ENCODE assay signal across 25 cellular contexts in the genomic region with DNA sequence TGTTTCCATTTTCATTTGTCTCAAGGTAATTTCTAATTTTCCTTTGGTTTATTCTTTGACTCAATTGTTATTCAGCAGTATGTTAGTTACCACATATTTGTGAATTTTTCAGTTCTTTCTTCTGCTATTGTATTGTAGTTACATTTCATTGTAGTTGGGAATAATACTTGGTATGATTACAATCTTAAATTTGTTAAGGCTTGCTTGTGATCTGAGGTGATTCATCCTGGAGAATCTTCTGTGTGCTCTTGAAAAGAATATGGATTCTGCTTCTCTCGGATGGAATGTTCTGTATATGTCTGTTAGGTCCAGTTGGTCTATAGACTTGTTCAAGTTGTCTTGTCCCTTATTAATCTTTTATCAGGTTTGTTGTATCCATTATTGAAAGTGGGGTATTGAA.
A peak's percentile ranks its signal among the peaks of the same experiment; 100 is the strongest.
DNase-seq lines count a peak whose midpoint lies in the region; ATAC-seq and TF ChIP-seq lines count a peak whose summit lies in the region.
"Had no signal": no experiment of that assay in that cellular context is flagged by ENCODE, and none has a peak within 500 bp of the region (broad histone marks: within the 10 kb centered on the region; RNA-seq: fewer than 3 reads in every experiment).

No MANE protein-coding gene starts in this region.

- H3F3A ChIP-seq in GM23248 (ENCODE audit: insufficient read depth) = peaks cover 4% of the 10 kb centered on the region; the same call in 1 of the 2 replicates

- H3K27ac ChIP-seq in GM23248 = no peak overlapping the region
- H3K27ac ChIP-seq in foreskin keratinocyte = no peak overlapping the region
- no peak overlapping the region for H3K27ac ChIP-seq in OCI-LY7 (ENCODE audit: low read depth, low read length, poor library complexity, severe bottlenecking)
- H3K27ac ChIP-seq: A549; BLaER1 treated with 17β-estradiol and CSF1 and Interleukin-3, amounts not matched to agents 10 nM and 100 nM had no signal

- H3K79me2 ChIP-seq in GM23248 (ENCODE audit: insufficient read depth) (no peaks in the 10 kb centered on the region), OCI-LY7 (ENCODE audit: insufficient read depth, low read depth, low read length) (no peaks in the 10 kb centered on the region)

- H3K4me3 ChIP-seq in GM23248 (no peak overlapping the region), adipocyte (ENCODE audit: low read length) (no peak overlapping the region), choroid plexus epithelial cell (ENCODE audit: low read depth, low read length) (no peak overlapping the region), OCI-LY7 (ENCODE audit: low read depth, low read length, poor library complexity, severe bottlenecking) (no peak overlapping the region)
- H3K4me3 ChIP-seq: A549; BLaER1 treated with 17β-estradiol and CSF1 and Interleukin-3, amounts not matched to agents 10 nM and 100 nM; GM12878; GM23338; HAP-1 had no signal

- H3K27me3 ChIP-seq in GM23248 (replicated peaks; ENCODE audit: insufficient read depth) (no peaks in the 10 kb centered on the region), adipocyte (replicated peaks; ENCODE audit: control insufficient read depth, insufficient read depth, low read length) (no peaks in the 10 kb centered on the region), foreskin keratinocyte (peaks cover 6% of the 10 kb centered on the region)
- H3K27me3 ChIP-seq: BE2C; BLaER1 treated with 17β-estradiol and CSF1 and Interleukin-3, amounts not matched to agents 10 nM and 100 nM had no signal

- no peak overlapping the region for H3K9ac ChIP-seq in GM23248
- no peak overlapping the region for H3K9ac ChIP-seq in adipocyte (ENCODE audit: low read length)
- H3K9ac ChIP-seq: BLaER1 treated with 17β-estradiol and CSF1 and Interleukin-3, amounts not matched to agents 10 nM and 100 nM had no signal

- POLR2A ChIA-PET in naive thymus-derived CD8-positive, alpha-beta T cell (lab: Charles Lee) = no interaction called here
- POLR2A ChIA-PET in OCI-LY7 (lab: Charles Lee) = no interaction called here

- peaks cover 0 to 5% (median 0%) of the 10 kb centered on the region in 3 donors for H3K36me3 Mint-ChIP-seq in naive thymus-derived CD8-positive, alpha-beta T cell
- H3K36me3 Mint-ChIP-seq: CD14-positive monocyte; CD8-positive, alpha-beta memory T cell had no signal

- H2AFZ ChIP-seq in GM23248 (no peak overlapping the region), OCI-LY7 (ENCODE audit: low read length) (no peak overlapping the region)
- H2AFZ ChIP-seq: GM23338 had no signal

- H3K4me3 Mint-ChIP-seq in naive thymus-derived CD8-positive, alpha-beta T cell = no peak overlapping the region
- H3K4me3 Mint-ChIP-seq: CD14-positive monocyte; CD4-positive, alpha-beta T cell; CD8-positive, alpha-beta memory T cell; GM23338; HFFc6 had no signal

- H3K4me2 ChIP-seq in GM23248 (ENCODE audit: unreplicated experiment) (no peak overlapping the region), OCI-LY7 (ENCODE audit: low read length) (no peak overlapping the region)
- H3K4me2 ChIP-seq: A549; BLaER1 treated with 17β-estradiol and CSF1 and Interleukin-3, amounts not matched to agents 10 nM and 100 nM; GM23338 had no signal

- TF ChIP-seq CTCF in choroid plexus epithelial cell (conservative IDR thresholded peaks at IDR 0.05; ENCODE audit: low read depth, low read length) (no peak), foreskin keratinocyte (conservative IDR thresholded peaks at IDR 0.05) (no peak), OCI-LY7 (conservative IDR thresholded peaks at IDR 0.05; ENCODE audit: low read length) (no peak)

- no TSS peak for BruUV-seq in OCI-LY7 (replicated peaks; lab: Mats Ljungman, UMichigan)

- 96 to 100% methylated on average over 1 of the region's 1 CpG for WGBS in GM23248 (ENCODE audit: low coverage in 1 of 2, low lambda C conversion rate in 2 of 2, missing lambda C conversion rate in 2 of 2), 2 experiments

- intact Hi-C loops in left ventricle myocardium superior (cut with micrococcal nuclease) = no loop called here
- intact Hi-C loops in OCI-LY7 (cut with micrococcal nuclease; ENCODE audit: unreplicated experiment) = no loop called here

- H3K9me3 Mint-ChIP-seq in naive thymus-derived CD8-positive, alpha-beta T cell = peaks cover 0 to 17% (median 2%) of the 10 kb centered on the region in 9 donors
- H3K9me3 Mint-ChIP-seq: CD4-positive, alpha-beta T cell; HFFc6 had no signal

- H3K9me3 ChIP-seq in GM23248 (ENCODE audit: low read depth) (no peaks in the 10 kb centered on the region), adipocyte (ENCODE audit: control insufficient read depth, low read length) (peaks cover 4% of the 10 kb centered on the region), OCI-LY7 (ENCODE audit: low read length) (no peaks in the 10 kb centered on the region)
- H3K9me3 ChIP-seq: A549, BE2C, HAP-1 had no signal

- in situ Hi-C loops in GM23248 (cut with MboI) = no loop called here

- CTCF ChIA-PET in OCI-LY7 (lab: Charles Lee; ENCODE audit: unreplicated experiment) = no interaction called here

- H4K20me1 ChIP-seq in GM23248 (ENCODE audit: insufficient read depth) (no peaks in the 10 kb centered on the region), OCI-LY7 (ENCODE audit: insufficient read depth, low read length) (no peaks in the 10 kb centered on the region)
- H4K20me1 ChIP-seq: BLaER1 treated with 17β-estradiol and CSF1 and Interleukin-3, amounts not matched to agents 10 nM and 100 nM had no signal

- ATAC-seq in foreskin keratinocyte = peak; percentile 58
- no peak for ATAC-seq in naive thymus-derived CD8-positive, alpha-beta T cell
- ATAC-seq in left ventricle myocardium superior = no peak
- no peak for ATAC-seq in HG02678 (IDR thresholded peaks at IDR 0.05; ENCODE audit: unreplicated experiment)
- ATAC-seq: A549, GM12878, GM23338 had no signal

- DNase-seq in GM23248 (peak; percentile 22), adipocyte (ENCODE audit: low read depth) (peak; percentile 14), choroid plexus epithelial cell (ENCODE audit: low read depth) (peak; percentile 11), foreskin keratinocyte (peak; percentile 35 to 69), left ventricle myocardium superior (no peak), OCI-LY7 (ENCODE audit: low spot score) (no peak)
- DNase-seq in naive thymus-derived CD8-positive, alpha-beta T cell = no peak
- DNase-seq: 8988T; ACHN; AML-193; BE2C; CD4-positive, alpha-beta T cell; CD8-positive, alpha-beta memory T cell; DMS 273 treated with DMSO at 0.1 percent for 48 hours; DMS79; EL; GDM1; HFFc6 had no signal

- H3K4me1 Mint-ChIP-seq in naive thymus-derived CD8-positive, alpha-beta T cell = no peaks in the 10 kb centered on the region
- H3K4me1 Mint-ChIP-seq: CD14-positive monocyte; CD8-positive, alpha-beta memory T cell; GM23338 had no signal

- H3K27ac Mint-ChIP-seq in naive thymus-derived CD8-positive, alpha-beta T cell = no peak overlapping the region
- H3K27ac Mint-ChIP-seq: CD14-positive monocyte; CD4-positive, alpha-beta T cell; CD8-positive, alpha-beta memory T cell; GM23338; HFFc6 had no signal

- H3K36me3 ChIP-seq in GM23248 (ENCODE audit: low read depth) (no peaks in the 10 kb centered on the region), adipocyte (ENCODE audit: control insufficient read depth, insufficient read depth, low read length, severe bottlenecking) (peaks cover 17% of the 10 kb centered on the region), OCI-LY7 (ENCODE audit: insufficient read depth, low read length) (no peaks in the 10 kb centered on the region)
- H3K36me3 ChIP-seq: BE2C; BLaER1 treated with 17β-estradiol and CSF1 and Interleukin-3, amounts not matched to agents 10 nM and 100 nM; HAP-1 had no signal

- peaks cover 0 to 14% (median 10%) of the 10 kb centered on the region in 5 donors for H3K27me3 Mint-ChIP-seq in naive thymus-derived CD8-positive, alpha-beta T cell

- H3K9me2 ChIP-seq in GM23248 (ENCODE audit: insufficient read depth) (no peaks in the 10 kb centered on the region), OCI-LY7 (ENCODE audit: insufficient read depth, low read length) (no peaks in the 10 kb centered on the region)

- H3K4me1 ChIP-seq in GM23248 (ENCODE audit: insufficient read depth) = 0 out of 2 replicates have a peak, but pooled peaks cover 7% of the 10 kb centered on the region
- H3K4me1 ChIP-seq in adipocyte (ENCODE audit: control insufficient read depth, insufficient read depth, low read length) = peaks cover 10% of the 10 kb centered on the region
- H3K4me1 ChIP-seq in foreskin keratinocyte = peaks cover 3% of the 10 kb centered on the region
- H3K4me1 ChIP-seq in OCI-LY7 (ENCODE audit: insufficient read depth, low read length, poor library complexity, severe bottlenecking) = no peaks in the 10 kb centered on the region
- H3K4me1 ChIP-seq: A549; BE2C; BLaER1 treated with 17β-estradiol and CSF1 and Interleukin-3, amounts not matched to agents 10 nM and 100 nM; HAP-1 had no signal

Comparison
In these comparisons a context has a peak if more than half of its experiments do, and no peak if none do; other contexts are left out.
1. DNase-seq: peak in GM23248 (single experiment), adipocyte (single experiment), choroid plexus epithelial cell (single experiment) and foreskin keratinocyte (2 of 2); none in naive thymus-derived CD8-positive, alpha-beta T cell (0 of 10), left ventricle myocardium superior (single experiment) and OCI-LY7 (single experiment).